In the genomic region with DNA sequence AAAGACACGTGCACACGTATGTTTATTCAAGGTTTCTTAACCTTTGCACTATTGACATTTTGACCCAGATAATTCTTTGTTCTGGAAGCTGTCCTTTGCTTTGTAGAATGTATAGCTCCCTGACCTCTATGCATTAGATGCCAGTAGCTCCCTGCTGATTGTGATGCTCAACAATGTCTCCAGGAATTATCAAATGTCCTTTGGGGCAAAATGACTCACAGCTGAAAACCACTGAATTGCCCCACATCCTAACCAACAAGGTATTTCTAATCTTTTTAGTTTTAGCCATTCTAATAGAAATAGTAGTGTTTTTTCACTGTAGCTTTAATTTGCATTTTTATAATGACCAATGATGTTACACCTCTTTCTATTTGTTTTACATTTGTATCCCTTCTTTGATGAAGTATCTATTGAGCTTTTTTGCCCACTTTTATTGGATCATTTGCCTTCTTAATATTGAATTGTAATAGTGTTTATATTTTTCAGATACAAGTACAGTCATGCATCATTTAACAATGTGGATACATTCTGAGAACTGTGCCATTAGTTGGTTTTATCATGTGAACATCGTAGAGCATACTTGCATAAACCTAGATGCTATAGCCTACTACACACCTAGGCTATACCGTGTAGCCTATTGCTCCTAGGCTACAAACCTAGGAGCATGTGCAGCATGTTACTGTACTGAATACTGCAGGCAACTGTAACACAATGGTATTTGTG, we compare ENCODE assay signal across 16 cellular contexts. TPM values are rescaled to one million over a fixed set of nuclear protein-coding genes. Genes with fewer than 3 reads are reported as not detected.
DNase-seq lines count a peak whose midpoint lies in the region; ATAC-seq, FAIRE-seq and TF ChIP-seq lines count a peak whose summit lies in the region.
"Had no signal": no experiment of that assay in that cellular context is flagged by ENCODE, and none has a peak within 500 bp of the region (broad histone marks: within the 10 kb centered on the region; RNA-seq: fewer than 3 reads in every experiment).

No MANE protein-coding gene starts in this region.

- RAD21 ChIA-PET in GM12878 (lab: Charles Lee; ENCODE audit: unreplicated experiment): interaction anchor here (1.0 kb wide), 1 partner anchor 17 kb away, joined by 7 read pairs; a partner anchor contains a TSS

- no peaks in the 10 kb centered on the region for H3K36me3 ChIP-seq in GM12878 (ENCODE audit: control insufficient read depth in 2 of 2, insufficient read depth in 2 of 2, low read length in 1 of 2)
- H3K36me3 ChIP-seq in ovary: no peaks in the 10 kb centered on the region
- no peaks in the 10 kb centered on the region for H3K36me3 ChIP-seq in ascending aorta
- H3K36me3 ChIP-seq: transverse colon had no signal

- H3K9ac ChIP-seq in GM12878 (ENCODE audit: control insufficient read depth, insufficient read depth, low read length): no peak overlapping the region

- H3K27me3 ChIP-seq in GM12878 (replicated peaks in 1 of 2; ENCODE audit: control insufficient read depth in 2 of 2, insufficient read depth in 2 of 2, low read length in 1 of 2) (no peaks in the 10 kb centered on the region), ovary (no peaks in the 10 kb centered on the region), ascending aorta (no peaks in the 10 kb centered on the region)
- H3K27me3 ChIP-seq: transverse colon had no signal

- ATAC-seq in GM12878 (no peak), HG03457 (IDR thresholded peaks at IDR 0.05; ENCODE audit: unreplicated experiment) (no peak)
- ATAC-seq: left colon had no signal

- no peak overlapping the region for H2AFZ ChIP-seq in GM12878 (ENCODE audit: control insufficient read depth, low read depth, low read length)

- DNase-seq in NOMO-1 (lab: John Stamatoyannopoulos, UW; ENCODE audit: unreplicated experiment in 2 of 2): peak; percentile 42 to 72
- DNase-seq in NOMO-1 treated with dmso at 0.1 percent for 144 hours (lab: John Stamatoyannopoulos, UW; ENCODE audit: unreplicated experiment): no peak
- peak; percentile 64 for DNase-seq in NCI-H226
- no peak for DNase-seq in GM12878 (ENCODE audit: low read depth, low spot score)
- peak; percentile 64 for DNase-seq in renal cortical epithelial cell (ENCODE audit: low read depth)
- DNase-seq in ovary: no peak
- no peak for DNase-seq in ascending aorta (ENCODE audit: low spot score in 2 of 2)
- DNase-seq: activated CD8-positive, alpha-beta memory T cell treated with anti-CD3 and anti-CD28 coated beads for 24 hours; CD8-positive, alpha-beta memory T cell; left colon; NCI-H1694; OCI-M1; transverse colon had no signal

- SMC1A ChIA-PET in GM12878 (lab: Charles Lee; ENCODE audit: uncharacterized antibody, unreplicated experiment): interaction anchor here (0.7 to 1.0 kb wide), 4 partner anchors 17 to 594 kb away, joined by 3 read pairs; no protein-coding TSS in a partner anchor

- FAIRE-seq in GM12878 (lab: Jason Lieb, UNC): peak; percentile 31

- TF ChIP-seq CTCF in GM12878 (IDR thresholded peaks at IDR 0.05 in 2 of 3, conservative IDR thresholded peaks at IDR 0.05 in 1 of 3; ENCODE audit: control insufficient read depth in 2 of 3, extremely low read depth in 1 of 3, insufficient read depth in 1 of 3, low read depth in 3 of 3, low read length in 3 of 3): no peak
- TF ChIP-seq CTCF in ovary (IDR thresholded peaks at IDR 0.05): no peak
- no peak for TF ChIP-seq CTCF in ascending aorta (IDR thresholded peaks at IDR 0.05)

- no peaks in the 10 kb centered on the region for H4K20me1 ChIP-seq in GM12878 (ENCODE audit: control insufficient read depth, insufficient read depth)

- 95% methylated on average over 4 of the region's 4 CpGs for WGBS in GM12878 (ENCODE audit: insufficient coverage, insufficient replicate concordance, low lambda C conversion rate, missing lambda C conversion rate)
- WGBS in ovary, 3 donors: 51 to 54% methylated on average over 4 of the region's 4 CpGs; no CpG with 5 or more reads in 1 of the 3 donors

- H3K4me3 ChIP-seq in GM12878 (no peak overlapping the region), ovary (no peak overlapping the region), ascending aorta (no peak overlapping the region)
- H3K4me3 ChIP-seq: skin epidermis, transverse colon had no signal

- no peak overlapping the region for H3K27ac ChIP-seq in GM12878 (ENCODE audit: control insufficient read depth, insufficient read depth)
- H3K27ac ChIP-seq in ovary: no peak overlapping the region
- H3K27ac ChIP-seq in ascending aorta: no peak overlapping the region
- H3K27ac ChIP-seq: 22Rv1, transverse colon had no signal

- H3K4me1 ChIP-seq in GM12878 (ENCODE audit: control insufficient read depth, insufficient read depth, low read length): peaks cover 11% of the 10 kb centered on the region
- no peaks in the 10 kb centered on the region for H3K4me1 ChIP-seq in ovary (ENCODE audit: insufficient read depth)
- peaks cover 0 to 3% of the 10 kb centered on the region in 2 donors for H3K4me1 ChIP-seq in ascending aorta
- H3K4me1 ChIP-seq: transverse colon had no signal

- POLR2A ChIA-PET in GM12878 (lab: Charles Lee): interaction anchor here (0.6 kb wide), 2 partner anchors 35 kb away, joined by 4 to 5 read pairs; no protein-coding TSS in a partner anchor

- in situ Hi-C loops in GM12878 (cut with MboI): no loop called here

- no TSS peak for BruUV-seq in GM12878 (replicated peaks; lab: Mats Ljungman, UMichigan)

- no peak for TF ChIP-seq EP300 in GM12878 (IDR thresholded peaks at IDR 0.05; ENCODE audit: borderline replicate concordance in 1 of 2, control insufficient read depth in 1 of 2, low read depth in 2 of 2, low read length in 2 of 2)
- TF ChIP-seq EP300 in ovary (IDR thresholded peaks at IDR 0.05): no peak

- H3K79me2 ChIP-seq in GM12878 (ENCODE audit: control insufficient read depth, insufficient read depth, low read length): no peaks in the 10 kb centered on the region

- no peak for TF ChIP-seq RAD21 in GM12878 (IDR thresholded peaks at IDR 0.05; ENCODE audit: insufficient read depth, low read depth, low read length)

- intact Hi-C loops in GM12878 (cut with micrococcal nuclease; ENCODE audit: unreplicated experiment) (no loop called here), ovary (cut with DNase I) (no loop called here), ascending aorta (cut with DNase I) (no loop called here)

- CTCF ChIA-PET in GM12878 (lab: Yijun Ruan, JAX): interaction anchor here (1.3 kb wide), 1 partner anchor 16 kb away, joined by 4 read pairs; no protein-coding TSS in a partner anchor

- no peak for TF ChIP-seq POLR2A in GM12878 (IDR thresholded peaks at IDR 0.05; ENCODE audit: low read depth, low read length)
- TF ChIP-seq POLR2A in ovary (IDR thresholded peaks at IDR 0.05): no peak

- no peak overlapping the region for H3K4me2 ChIP-seq in GM12878 (ENCODE audit: control insufficient read depth, insufficient read depth)

- H3K9me3 ChIP-seq in GM12878 (replicated peaks; ENCODE audit: control insufficient read depth, insufficient read depth, low read length) (no peaks in the 10 kb centered on the region; the same call in 2 of the 3 replicates), ovary (no peaks in the 10 kb centered on the region), ascending aorta (no peaks in the 10 kb centered on the region)
- H3K9me3 ChIP-seq: transverse colon had no signal

TF ChIP-seq in GM12878, 131 proteins besides CTCF, POLR2A, EP300 and RAD21 (continues in another document):
- TF ChIP-seq SIN3A (IDR thresholded peaks at IDR 0.05; ENCODE audit: low read depth, low read length) (no peak), SMARCA5 (IDR thresholded peaks at IDR 0.05) (no peak), NR2C1 (IDR thresholded peaks at IDR 0.05) (no peak), TCF7 (IDR thresholded peaks at IDR 0.05; ENCODE audit: borderline replicate concordance) (no peak)

RNA-seq across cellular contexts. Expression of a gene that starts 10.3 kb away (rescaled TPM):
- 32.5 and 34.2 TPM in 2 replicates for total RNA-seq in GM12878 (2013; cell fraction: nucleolus; rRNA removed)
- total RNA-seq in GM12878 (2014; rRNA removed): 28.9 and 29.8 TPM in 2 replicates
- total RNA-seq in GM12878 (2014; rRNA removed; fragmentation: Illumina TruSeq; extraction: Trizol): 38.6 and 41.5 TPM in 2 replicates
- total RNA-seq in GM12878 (2021): 39.6 and 40.2 TPM in 2 replicates
- 7.2 TPM for polyA plus RNA-seq in GM12878 (2011; ENCODE audit: low read depth)
- 29.2 and 41.6 TPM in 2 replicates for polyA plus RNA-seq in GM12878 (2011; rRNA removed)
- 16.0 and 16.9 TPM in 2 replicates for polyA plus RNA-seq in GM12878 (2011; cell fraction: cytosol; rRNA removed)
- polyA plus RNA-seq in GM12878 (2011; cell fraction: nucleus; rRNA removed): 7.6 and 10.5 TPM in 2 replicates
- polyA plus RNA-seq in GM12878 (2012): 30.5 and 56.9 TPM in 2 replicates
- polyA plus RNA-seq in GM12878 (2014; fragmentation: Illumina TruSeq; extraction: Trizol): 22.6 and 28.0 TPM in 2 replicates
- polyA plus RNA-seq in GM12878 (2014; fragmentation: Nextera tagmentation; extraction: Ambion mirVana): 100 to 1,000 TPM; 108 to 115 TPM
- 26.3 and 28.9 TPM in 2 replicates for polyA plus RNA-seq in GM12878 (2014; rRNA removed)
- 10 to 100 TPM; 69.2 to 73.1 TPM for polyA plus RNA-seq in GM12878 (2016; fragmentation: Nextera tagmentation; extraction: Ambion mirVana)
- 11.1 and 12.7 TPM in 2 replicates for polyA minus RNA-seq in GM12878 (2011; rRNA and poly(A)+ RNA removed)
- 5.7 and 9.5 TPM in 2 replicates for polyA minus RNA-seq in GM12878 (2011; cell fraction: cytosol; rRNA and poly(A)+ RNA removed)
- 8.7 and 17.3 TPM in 2 replicates for polyA minus RNA-seq in GM12878 (2011; cell fraction: nucleus; rRNA and poly(A)+ RNA removed)
- 4.5 and 13.5 TPM in 2 replicates for total RNA-seq in renal cortical epithelial cell
- total RNA-seq in ovary: 10 to 100 TPM in 5 of 7 donors, 1 to 10 TPM in 2; 4.5 to 20.2 (median 13.6) TPM
- 1 to 10 TPM; 5.2 to 6.6 TPM for polyA plus RNA-seq in ovary
- 31.9 TPM for total RNA-seq in ascending aorta

RNA-seq across cellular contexts. Expression of a gene that starts 17.7 kb away (rescaled TPM):
- total RNA-seq in GM12878 (2013; cell fraction: nucleolus; rRNA removed): 149 and 169 TPM in 2 replicates
- total RNA-seq in GM12878 (2014; rRNA removed): 16.8 and 22.5 TPM in 2 replicates
- 18.2 and 18.8 TPM in 2 replicates for total RNA-seq in GM12878 (2014; rRNA removed; fragmentation: Illumina TruSeq; extraction: Trizol)
- total RNA-seq in GM12878 (2021): 18.5 and 19.0 TPM in 2 replicates
- 4.8 TPM for polyA plus RNA-seq in GM12878 (2011; ENCODE audit: low read depth)
- 8.3 and 14.2 TPM in 2 replicates for polyA plus RNA-seq in GM12878 (2011; rRNA removed)
- 3.5 and 4.7 TPM in 2 replicates for polyA plus RNA-seq in GM12878 (2011; cell fraction: cytosol; rRNA removed)
- 5.1 and 6.5 TPM in 2 replicates for polyA plus RNA-seq in GM12878 (2011; cell fraction: nucleus; rRNA removed)
- polyA plus RNA-seq in GM12878 (2012): 5.6 and 7.1 TPM in 2 replicates
- polyA plus RNA-seq in GM12878 (2014; fragmentation: Illumina TruSeq; extraction: Trizol): 14.1 and 17.3 TPM in 2 replicates
- 1 to 10 TPM; 3.5 to 9.2 TPM for polyA plus RNA-seq in GM12878 (2014; fragmentation: Nextera tagmentation; extraction: Ambion mirVana)
- 5.7 and 13.0 TPM in 2 replicates for polyA plus RNA-seq in GM12878 (2014; rRNA removed)
- 1 to 10 TPM; 9.3 to 9.5 TPM for polyA plus RNA-seq in GM12878 (2016; fragmentation: Nextera tagmentation; extraction: Ambion mirVana)
- polyA minus RNA-seq in GM12878 (2011; rRNA and poly(A)+ RNA removed): 18.0 and 21.1 TPM in 2 replicates
- polyA minus RNA-seq in GM12878 (2011; cell fraction: cytosol; rRNA and poly(A)+ RNA removed): 7.6 and 11.1 TPM in 2 replicates
- polyA minus RNA-seq in GM12878 (2011; cell fraction: nucleus; rRNA and poly(A)+ RNA removed): 14.1 and 26.4 TPM in 2 replicates
- 99.2 and 152 TPM in 2 replicates for total RNA-seq in renal cortical epithelial cell
- 10 to 100 TPM; 18.2 to 55.1 (median 27.4) TPM for total RNA-seq in ovary
- polyA plus RNA-seq in ovary: 1 to 10 TPM; 3.1 to 8.6 TPM
- 15.6 TPM for total RNA-seq in ascending aorta
- polyA plus RNA-seq: CD8-positive, alpha-beta memory T cell had no signal

Comparison
In these comparisons a context has a peak if more than half of its experiments do, and no peak if none do; other contexts are left out.
1. DNase-seq: peak in NOMO-1 (2 of 2), NCI-H226 (single experiment) and renal cortical epithelial cell (single experiment); none in NOMO-1 treated with dmso at 0.1 percent for 144 hours (single experiment), GM12878 (single experiment), ovary (0 of 5) and ascending aorta (0 of 2).